ENCODE assay signal across 33 cellular contexts in genomic region chr6:24391208-24391607, GRCh38. TPM values are rescaled to one million over a fixed set of nuclear protein-coding genes. Genes with fewer than 3 reads are reported as not detected.
"Had no signal": no experiment of that assay in that cellular context is flagged by ENCODE, and none has a peak within 500 bp of the region (broad histone marks: within the 10 kb centered on the region; RNA-seq: fewer than 3 reads in every experiment).

No MANE protein-coding gene starts in this region.

- H3K79me2 ChIP-seq: hepatocyte had no signal

- ATAC-seq: activated CD8-positive, alpha-beta memory T cell treated with anti-CD3 and anti-CD28 coated beads, Interleukin-2, amount 10 ng/mL, durations not matched to agents 7 days and 5 days; body of pancreas; effector memory CD8-positive, alpha-beta T cell; gastroesophageal sphincter; heart right ventricle had no signal

- H3K27ac ChIP-seq: adrenal gland, body of pancreas, esophagus muscularis mucosa, gastroesophageal sphincter, heart right ventricle, hepatocyte, WERI-Rb-1 had no signal

- H3K27me3 ChIP-seq: body of pancreas, hepatocyte had no signal

- H3K4me2 ChIP-seq: hepatocyte had no signal

- H3K4me3 ChIP-seq: adrenal gland, body of pancreas, esophagus muscularis mucosa, gastroesophageal sphincter, heart right ventricle, hepatocyte had no signal

- DNase-seq: activated B cell treated with CpG ODN at 0.5 μM for 24 hours; activated CD4-positive, alpha-beta memory T cell treated with anti-CD3 and anti-CD28 coated beads for 36 hours; activated CD4-positive, alpha-beta T cell treated with anti-CD3 and anti-CD28 coated beads for 36 hours; activated CD4-positive, alpha-beta T cell treated with anti-CD3 and anti-CD28 coated beads, Interleukin-2, amount 10 ng/mL, durations not matched to agents 24 days and 14 days; activated CD4-positive, CD25-positive, alpha-beta regulatory T cell treated with anti-CD3 and anti-CD28 coated beads, Interleukin-2, amount 50 U/mL, for 72 hours; activated CD8-positive, alpha-beta memory T cell treated with anti-CD3 and anti-CD28 coated beads, Interleukin-2, amount 10 ng/mL, durations not matched to agents 7 days and 5 days; activated CD8-positive, alpha-beta memory T cell treated with anti-CD3 and anti-CD28 coated beads, Interleukin-2, amount 50 U/mL, for 4 hours; activated CD8-positive, alpha-beta T cell treated with anti-CD3 and anti-CD28 coated beads, Interleukin-2, amount 10 ng/mL, durations not matched to agents 7 days and 5 days; activated effector memory CD4-positive, alpha-beta T cell treated with anti-CD3 and anti-CD28 coated beads, Interleukin-2, amount 50 U/mL, for 16 hours; activated naive CD4-positive, alpha-beta T cell treated with anti-CD3 and anti-CD28 coated beads for 36 hours; activated naive CD8-positive, alpha-beta T cell treated with anti-CD3 and anti-CD28 coated beads, Interleukin-2, amount 50 U/mL, for 24 hours; activated T-cell treated with anti-CD3 and anti-CD28 coated beads, Interleukin-2, amount 50 U/mL, for 1 hour; activated T-cell treated with anti-CD3 and anti-CD28 coated beads, Interleukin-2, amount 50 U/mL, for 48 hours; adrenal gland; amygdala; aorta; body of pancreas; caudate nucleus; cortex of kidney; dermis blood vessel endothelial cell; effector CD4-positive, alpha-beta T cell; effector memory CD8-positive, alpha-beta T cell; erythroblast; foreskin melanocyte; heart right ventricle; T-helper 9 cell; WERI-Rb-1 had no signal

- H3K36me3 ChIP-seq: adrenal gland, esophagus muscularis mucosa, gastroesophageal sphincter, heart right ventricle, WERI-Rb-1 had no signal

- FAIRE-seq: colon had no signal

- H3K9me3 ChIP-seq: adrenal gland, body of pancreas, esophagus muscularis mucosa, gastroesophageal sphincter, heart right ventricle had no signal

- H2AFZ ChIP-seq: hepatocyte had no signal

- H3K4me1 ChIP-seq: adrenal gland, body of pancreas, esophagus muscularis mucosa, gastroesophageal sphincter, heart right ventricle had no signal

RNA-seq across cellular contexts. Expression of gene DCDC2, which starts 33.3 kb away (rescaled TPM):
- total RNA-seq: activated B cell treated with CpG ODN at 0.5 μM for 24 hours; activated CD4-positive, alpha-beta T cell treated with anti-CD3 and anti-CD28 coated beads, Interleukin-2, amount 10 ng/mL, durations not matched to agents 24 days and 14 days; activated CD8-positive, alpha-beta memory T cell treated with anti-CD3 and anti-CD28 coated beads, Interleukin-2, amount 10 ng/mL, durations not matched to agents 7 days and 5 days; activated CD8-positive, alpha-beta T cell treated with anti-CD3 and anti-CD28 coated beads, Interleukin-2, amount 10 ng/mL, durations not matched to agents 7 days and 5 days; activated naive CD4-positive, alpha-beta T cell treated with anti-CD3 and anti-CD28 coated beads for 36 hours; activated T-helper 1 cell treated with anti-CD3 and anti-CD28 coated beads, Interleukin-12 subunit alpha, Interleukin-12 subunit beta, Interleukin-2, Interleukin-4 antibody, amounts not matched to agents 30 ng/mL and 10 ng/mL and 1 ng/mL, durations not matched to agents 14 hours and 24 hours and 36 hours; activated T-helper 2 cell treated with anti-CD3 and anti-CD28 coated beads, Interferon-gamma antibody, Interleukin-2, Interleukin-4, amounts not matched to agents 10 μg/mL and 5 μg/mL and 100 μg/mL, durations not matched to agents 14 hours and 24 hours and 36 hours; aorta; esophagus muscularis mucosa had no signal
